8 cellular contexts compared by ENCODE assay signal in genomic region chr1:86741947-86742572, GRCh38. TPM values are rescaled to one million over a fixed set of nuclear protein-coding genes. Genes with fewer than 3 reads are reported as not detected.
A peak's percentile ranks its signal among the peaks of the same experiment; 100 is the strongest.
DNase-seq lines count a peak whose midpoint lies in the region; ATAC-seq lines count a peak whose summit lies in the region.

No MANE protein-coding gene starts in this region.

- peaks cover 2% of the 10 kb centered on the region for H3K4me1 Mint-ChIP-seq in activated naive CD4-positive, alpha-beta T cell treated with anti-CD3 and anti-CD28 coated beads, Interleukin-2, amount 10 ng/mL, durations not matched to agents 7 days and 5 days
- peaks cover 4% of the 10 kb centered on the region for H3K4me1 Mint-ChIP-seq in activated CD8-positive, alpha-beta memory T cell treated with anti-CD3 and anti-CD28 coated beads, Interleukin-2, amount 10 ng/mL, durations not matched to agents 7 days and 5 days

- no peaks in the 10 kb centered on the region for H3K9me3 Mint-ChIP-seq in activated naive CD4-positive, alpha-beta T cell treated with anti-CD3 and anti-CD28 coated beads, Interleukin-2, amount 10 ng/mL, durations not matched to agents 7 days and 5 days
- no peaks in the 10 kb centered on the region for H3K9me3 Mint-ChIP-seq in activated CD8-positive, alpha-beta memory T cell treated with anti-CD3 and anti-CD28 coated beads, Interleukin-2, amount 10 ng/mL, durations not matched to agents 7 days and 5 days (ENCODE audit: low read depth)

- no peaks in the 10 kb centered on the region for H3K27me3 Mint-ChIP-seq in activated naive CD4-positive, alpha-beta T cell treated with anti-CD3 and anti-CD28 coated beads, Interleukin-2, amount 10 ng/mL, durations not matched to agents 7 days and 5 days
- no peaks in the 10 kb centered on the region for H3K27me3 Mint-ChIP-seq in activated CD8-positive, alpha-beta memory T cell treated with anti-CD3 and anti-CD28 coated beads, Interleukin-2, amount 10 ng/mL, durations not matched to agents 7 days and 5 days

- CTCF ChIA-PET in activated naive CD4-positive, alpha-beta T cell treated with anti-CD3 and anti-CD28 coated beads, Interleukin-2, amount 10 ng/mL, durations not matched to agents 7 days and 5 days (lab: Charles Lee), result interaction anchor here (0.6 to 2.3 kb wide), 5 partner anchors 10 to 268 kb away, joined by 3 to 6 read pairs (median 4); partner anchors contain the start of gene SH3GLB1
- CTCF ChIA-PET in activated CD8-positive, alpha-beta memory T cell treated with anti-CD3 and anti-CD28 coated beads, Interleukin-2, amount 10 ng/mL, durations not matched to agents 7 days and 5 days (lab: Charles Lee), result interaction anchor here (1.0 to 3.6 kb wide), 3 partner anchors 11 to 37 kb away, joined by 3 to 27 read pairs (median 4); partner anchors contain the start of gene SH3GLB1

- no peak overlapping the region for H3K27ac Mint-ChIP-seq in activated naive CD4-positive, alpha-beta T cell treated with anti-CD3 and anti-CD28 coated beads, Interleukin-2, amount 10 ng/mL, durations not matched to agents 7 days and 5 days
- no peak overlapping the region for H3K27ac Mint-ChIP-seq in activated CD8-positive, alpha-beta memory T cell treated with anti-CD3 and anti-CD28 coated beads, Interleukin-2, amount 10 ng/mL, durations not matched to agents 7 days and 5 days

- H3K36me3 Mint-ChIP-seq in activated naive CD4-positive, alpha-beta T cell treated with anti-CD3 and anti-CD28 coated beads, Interleukin-2, amount 10 ng/mL, durations not matched to agents 7 days and 5 days, result peaks cover 22% of the 10 kb centered on the region
- H3K36me3 Mint-ChIP-seq in activated CD8-positive, alpha-beta memory T cell treated with anti-CD3 and anti-CD28 coated beads, Interleukin-2, amount 10 ng/mL, durations not matched to agents 7 days and 5 days, result peaks cover 32% of the 10 kb centered on the region

- ATAC-seq in activated CD8-positive, alpha-beta memory T cell treated with anti-CD3 and anti-CD28 coated beads, Interleukin-2, amount 10 ng/mL, durations not matched to agents 7 days and 5 days, result no peak

- no peak overlapping the region for H3K4me3 Mint-ChIP-seq in activated naive CD4-positive, alpha-beta T cell treated with anti-CD3 and anti-CD28 coated beads, Interleukin-2, amount 10 ng/mL, durations not matched to agents 7 days and 5 days
- no peak overlapping the region for H3K4me3 Mint-ChIP-seq in activated CD8-positive, alpha-beta memory T cell treated with anti-CD3 and anti-CD28 coated beads, Interleukin-2, amount 10 ng/mL, durations not matched to agents 7 days and 5 days

- peak; percentile 38 for DNase-seq in activated T-cell treated with anti-CD3 and anti-CD28 coated beads for 4 hours
- DNase-seq in activated T-cell treated with anti-CD3 and anti-CD28 coated beads, Interleukin-2, amount 50 U/mL, for 1 hour, result no peak
- DNase-seq in NCI-H1694 treated with DMSO at 0.1 percent for 48 hours (lab: John Stamatoyannopoulos, UW), result peak; percentile 59
- peak; percentile 51 for DNase-seq in activated naive CD4-positive, alpha-beta T cell treated with anti-CD3 and anti-CD28 coated beads, Interleukin-2, amount 10 ng/mL, durations not matched to agents 7 days and 5 days
- DNase-seq in inferior parietal cortex (ENCODE audit: extremely low spot score), result peak; percentile 50
- peak; percentile 72 for DNase-seq in superior temporal gyrus (ENCODE audit: extremely low spot score)
- no peak for DNase-seq in activated CD8-positive, alpha-beta memory T cell treated with anti-CD3 and anti-CD28 coated beads, Interleukin-2, amount 10 ng/mL, durations not matched to agents 7 days and 5 days
- no peak for DNase-seq in T1000 (lab: John Stamatoyannopoulos, UW)

RNA-seq across cellular contexts. Expression of gene SH3GLB1, which starts 37.7 kb away (rescaled TPM):
- total RNA-seq in activated CD8-positive, alpha-beta memory T cell treated with anti-CD3 and anti-CD28 coated beads, Interleukin-2, amount 10 ng/mL, durations not matched to agents 7 days and 5 days, result 10 to 100 TPM; 62.1 to 68.6 TPM

Comparison
In these comparisons a context has a peak if more than half of its experiments do, and no peak if none do; other contexts are left out.
1. DNase-seq: peak in activated T-cell treated with anti-CD3 and anti-CD28 coated beads for 4 hours (single experiment), NCI-H1694 treated with DMSO at 0.1 percent for 48 hours (single experiment), activated naive CD4-positive, alpha-beta T cell treated with anti-CD3 and anti-CD28 coated beads, Interleukin-2, amount 10 ng/mL, durations not matched to agents 7 days and 5 days (single experiment), inferior parietal cortex (single experiment) and superior temporal gyrus (single experiment); none in activated T-cell treated with anti-CD3 and anti-CD28 coated beads, Interleukin-2, amount 50 U/mL, for 1 hour (single experiment), activated CD8-positive, alpha-beta memory T cell treated with anti-CD3 and anti-CD28 coated beads, Interleukin-2, amount 10 ng/mL, durations not matched to agents 7 days and 5 days (single experiment) and T1000 (single experiment).